In the genomic region with DNA sequence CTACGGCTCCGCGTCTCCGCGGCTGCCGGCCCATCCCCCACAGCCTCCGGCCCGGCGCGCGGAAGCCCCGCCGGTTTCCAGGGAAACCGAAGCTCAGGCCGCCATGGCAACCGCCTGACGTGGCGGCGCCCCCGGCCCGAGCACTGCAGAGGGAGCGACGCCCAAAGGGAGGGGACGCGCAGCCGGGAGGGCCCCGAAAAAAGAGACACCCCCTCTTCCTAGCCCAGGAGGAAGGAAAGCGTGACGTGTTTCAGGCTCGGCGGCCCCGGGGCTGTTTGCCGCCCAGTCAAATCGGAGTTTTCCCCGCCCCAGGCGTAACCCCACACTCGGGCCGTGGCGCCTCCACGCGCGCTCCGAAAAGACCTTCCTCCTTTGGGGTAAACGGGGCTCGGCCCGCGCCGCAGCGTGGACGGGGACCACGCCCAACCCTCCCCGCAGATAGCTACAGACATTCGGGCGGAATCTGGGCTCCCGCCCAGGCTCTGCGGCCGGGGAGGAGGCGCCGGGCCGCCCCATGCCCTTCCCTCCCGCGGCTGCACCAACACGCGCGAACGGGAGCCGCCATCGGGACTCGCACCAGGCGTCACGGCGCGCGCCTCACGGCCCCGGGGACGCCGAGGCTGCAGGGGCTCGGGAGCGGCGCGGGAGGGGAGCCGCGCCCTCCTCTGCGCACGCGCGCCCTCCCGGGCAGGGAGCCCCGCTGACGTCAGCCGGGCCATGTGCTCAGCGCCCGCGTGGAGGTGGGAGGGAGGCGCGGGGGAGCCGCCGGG, we compare ENCODE assay signal across 1 cellular context.
TF ChIP-seq lines count a peak whose summit lies in the region.

No MANE protein-coding gene starts in this region.

TF ChIP-seq in HEK293, 187 proteins besides CTCF, POLR2A, EP300 and RAD21 (continued from another document):
- TF ChIP-seq, protein P1, sequence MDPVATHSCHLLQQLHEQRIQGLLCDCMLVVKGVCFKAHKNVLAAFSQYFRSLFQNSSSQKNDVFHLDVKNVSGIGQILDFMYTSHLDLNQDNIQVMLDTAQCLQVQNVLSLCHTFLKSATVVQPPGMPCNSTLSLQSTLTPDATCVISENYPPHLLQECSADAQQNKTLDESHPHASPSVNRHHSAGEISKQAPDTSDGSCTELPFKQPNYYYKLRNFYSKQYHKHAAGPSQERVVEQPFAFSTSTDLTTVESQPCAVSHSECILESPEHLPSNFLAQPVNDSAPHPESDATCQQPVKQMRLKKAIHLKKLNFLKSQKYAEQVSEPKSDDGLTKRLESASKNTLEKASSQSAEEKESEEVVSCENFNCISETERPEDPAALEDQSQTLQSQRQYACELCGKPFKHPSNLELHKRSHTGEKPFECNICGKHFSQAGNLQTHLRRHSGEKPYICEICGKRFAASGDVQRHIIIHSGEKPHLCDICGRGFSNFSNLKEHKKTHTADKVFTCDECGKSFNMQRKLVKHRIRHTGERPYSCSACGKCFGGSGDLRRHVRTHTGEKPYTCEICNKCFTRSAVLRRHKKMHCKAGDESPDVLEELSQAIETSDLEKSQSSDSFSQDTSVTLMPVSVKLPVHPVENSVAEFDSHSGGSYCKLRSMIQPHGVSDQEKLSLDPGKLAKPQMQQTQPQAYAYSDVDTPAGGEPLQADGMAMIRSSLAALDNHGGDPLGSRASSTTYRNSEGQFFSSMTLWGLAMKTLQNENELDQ (tag by site-specific recombination; IDR thresholded peaks at IDR 0.05; ENCODE audit: low read depth) = no peak
- TF ChIP-seq, protein P2, sequence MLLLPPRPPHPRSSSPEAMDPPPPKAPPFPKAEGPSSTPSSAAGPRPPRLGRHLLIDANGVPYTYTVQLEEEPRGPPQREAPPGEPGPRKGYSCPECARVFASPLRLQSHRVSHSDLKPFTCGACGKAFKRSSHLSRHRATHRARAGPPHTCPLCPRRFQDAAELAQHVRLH (tag by site-specific recombination; IDR thresholded peaks at IDR 0.05) = peak; percentile 49; the same call in 1 of the 2 replicates
- TF ChIP-seq ZNF169 (tag by site-specific recombination; IDR thresholded peaks at IDR 0.05) (no peak), ZNF266 (tag by site-specific recombination; IDR thresholded peaks at IDR 0.05; ENCODE audit: low read depth) (no peak), KLF7 (tag by site-specific recombination; IDR thresholded peaks at IDR 0.05; ENCODE audit: borderline replicate concordance) (peak; percentile 95), ZFHX2 (tag by site-specific recombination; conservative IDR thresholded peaks at IDR 0.05) (no peak; the same call in 1 of the 2 replicates), ZNF837 (tag by site-specific recombination; IDR thresholded peaks at IDR 0.05) (0 out of 2 replicates have a peak, but pooled peaks have one; percentile 55), ZNF624 (tag by site-specific recombination; IDR thresholded peaks at IDR 0.05) (no peak), HOXC10 (CRISPR knock-in tag; IDR thresholded peaks at IDR 0.05) (no peak), ZNF514 (tag by site-specific recombination; IDR thresholded peaks at IDR 0.05) (no peak), MYNN (tag by site-specific recombination; IDR thresholded peaks at IDR 0.05; ENCODE audit: borderline replicate concordance) (peak; percentile 98), ZNF629 (tag by site-specific recombination; IDR thresholded peaks at IDR 0.05) (peak; percentile 89), ZSCAN30 (tag by site-specific recombination; IDR thresholded peaks at IDR 0.05) (peak; percentile 16; the same call in 1 of the 2 replicates), ZNF324 (tag by site-specific recombination; IDR thresholded peaks at IDR 0.05) (peak; percentile 71; the same call in 1 of the 2 replicates), ZFP37 (tag by site-specific recombination; IDR thresholded peaks at IDR 0.05) (0 out of 2 replicates have a peak, but pooled peaks have one; percentile 39), ZNF146 (tag by site-specific recombination; IDR thresholded peaks at IDR 0.05) (peak; percentile 28; the same call in 1 of the 2 replicates), ZNF239 (tag by site-specific recombination; IDR thresholded peaks at IDR 0.05) (no peak)
- TF ChIP-seq, protein P3, sequence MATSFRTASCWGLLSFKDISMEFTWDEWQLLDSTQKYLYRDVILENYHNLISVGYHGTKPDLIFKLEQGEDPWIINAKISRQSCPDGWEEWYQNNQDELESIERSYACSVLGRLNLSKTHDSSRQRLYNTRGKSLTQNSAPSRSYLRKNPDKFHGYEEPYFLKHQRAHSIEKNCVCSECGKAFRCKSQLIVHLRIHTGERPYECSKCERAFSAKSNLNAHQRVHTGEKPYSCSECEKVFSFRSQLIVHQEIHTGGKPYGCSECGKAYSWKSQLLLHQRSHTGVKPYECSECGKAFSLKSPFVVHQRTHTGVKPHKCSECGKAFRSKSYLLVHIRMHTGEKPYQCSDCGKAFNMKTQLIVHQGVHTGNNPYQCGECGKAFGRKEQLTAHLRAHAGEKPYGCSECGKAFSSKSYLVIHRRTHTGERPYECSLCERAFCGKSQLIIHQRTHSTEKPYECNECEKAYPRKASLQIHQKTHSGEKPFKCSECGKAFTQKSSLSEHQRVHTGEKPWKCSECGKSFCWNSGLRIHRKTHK (tag by site-specific recombination; IDR thresholded peaks at IDR 0.05) = no peak
- TF ChIP-seq, protein P4, sequence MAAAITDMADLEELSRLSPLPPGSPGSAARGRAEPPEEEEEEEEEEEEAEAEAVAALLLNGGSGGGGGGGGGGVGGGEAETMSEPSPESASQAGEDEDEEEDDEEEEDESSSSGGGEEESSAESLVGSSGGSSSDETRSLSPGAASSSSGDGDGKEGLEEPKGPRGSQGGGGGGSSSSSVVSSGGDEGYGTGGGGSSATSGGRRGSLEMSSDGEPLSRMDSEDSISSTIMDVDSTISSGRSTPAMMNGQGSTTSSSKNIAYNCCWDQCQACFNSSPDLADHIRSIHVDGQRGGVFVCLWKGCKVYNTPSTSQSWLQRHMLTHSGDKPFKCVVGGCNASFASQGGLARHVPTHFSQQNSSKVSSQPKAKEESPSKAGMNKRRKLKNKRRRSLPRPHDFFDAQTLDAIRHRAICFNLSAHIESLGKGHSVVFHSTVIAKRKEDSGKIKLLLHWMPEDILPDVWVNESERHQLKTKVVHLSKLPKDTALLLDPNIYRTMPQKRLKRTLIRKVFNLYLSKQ (tag by site-specific recombination; IDR thresholded peaks at IDR 0.05; ENCODE audit: borderline replicate concordance) = no peak
- TF ChIP-seq, protein P5, sequence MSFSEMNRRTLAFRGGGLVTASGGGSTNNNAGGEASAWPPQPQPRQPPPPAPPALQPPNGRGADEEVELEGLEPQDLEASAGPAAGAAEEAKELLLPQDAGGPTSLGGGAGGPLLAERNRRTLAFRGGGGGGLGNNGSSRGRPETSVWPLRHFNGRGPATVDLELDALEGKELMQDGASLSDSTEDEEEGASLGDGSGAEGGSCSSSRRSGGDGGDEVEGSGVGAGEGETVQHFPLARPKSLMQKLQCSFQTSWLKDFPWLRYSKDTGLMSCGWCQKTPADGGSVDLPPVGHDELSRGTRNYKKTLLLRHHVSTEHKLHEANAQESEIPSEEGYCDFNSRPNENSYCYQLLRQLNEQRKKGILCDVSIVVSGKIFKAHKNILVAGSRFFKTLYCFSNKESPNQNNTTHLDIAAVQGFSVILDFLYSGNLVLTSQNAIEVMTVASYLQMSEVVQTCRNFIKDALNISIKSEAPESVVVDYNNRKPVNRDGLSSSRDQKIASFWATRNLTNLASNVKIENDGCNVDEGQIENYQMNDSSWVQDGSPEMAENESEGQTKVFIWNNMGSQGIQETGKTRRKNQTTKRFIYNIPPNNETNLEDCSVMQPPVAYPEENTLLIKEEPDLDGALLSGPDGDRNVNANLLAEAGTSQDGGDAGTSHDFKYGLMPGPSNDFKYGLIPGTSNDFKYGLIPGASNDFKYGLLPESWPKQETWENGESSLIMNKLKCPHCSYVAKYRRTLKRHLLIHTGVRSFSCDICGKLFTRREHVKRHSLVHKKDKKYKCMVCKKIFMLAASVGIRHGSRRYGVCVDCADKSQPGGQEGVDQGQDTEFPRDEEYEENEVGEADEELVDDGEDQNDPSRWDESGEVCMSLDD (tag by site-specific recombination; IDR thresholded peaks at IDR 0.05) = peak; percentile 99
- TF ChIP-seq, protein P6, sequence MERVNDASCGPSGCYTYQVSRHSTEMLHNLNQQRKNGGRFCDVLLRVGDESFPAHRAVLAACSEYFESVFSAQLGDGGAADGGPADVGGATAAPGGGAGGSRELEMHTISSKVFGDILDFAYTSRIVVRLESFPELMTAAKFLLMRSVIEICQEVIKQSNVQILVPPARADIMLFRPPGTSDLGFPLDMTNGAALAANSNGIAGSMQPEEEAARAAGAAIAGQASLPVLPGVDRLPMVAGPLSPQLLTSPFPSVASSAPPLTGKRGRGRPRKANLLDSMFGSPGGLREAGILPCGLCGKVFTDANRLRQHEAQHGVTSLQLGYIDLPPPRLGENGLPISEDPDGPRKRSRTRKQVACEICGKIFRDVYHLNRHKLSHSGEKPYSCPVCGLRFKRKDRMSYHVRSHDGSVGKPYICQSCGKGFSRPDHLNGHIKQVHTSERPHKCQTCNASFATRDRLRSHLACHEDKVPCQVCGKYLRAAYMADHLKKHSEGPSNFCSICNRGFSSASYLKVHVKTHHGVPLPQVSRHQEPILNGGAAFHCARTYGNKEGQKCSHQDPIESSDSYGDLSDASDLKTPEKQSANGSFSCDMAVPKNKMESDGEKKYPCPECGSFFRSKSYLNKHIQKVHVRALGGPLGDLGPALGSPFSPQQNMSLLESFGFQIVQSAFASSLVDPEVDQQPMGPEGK (tag by site-specific recombination; IDR thresholded peaks at IDR 0.05) = peak; percentile 99
- TF ChIP-seq, protein P7, sequence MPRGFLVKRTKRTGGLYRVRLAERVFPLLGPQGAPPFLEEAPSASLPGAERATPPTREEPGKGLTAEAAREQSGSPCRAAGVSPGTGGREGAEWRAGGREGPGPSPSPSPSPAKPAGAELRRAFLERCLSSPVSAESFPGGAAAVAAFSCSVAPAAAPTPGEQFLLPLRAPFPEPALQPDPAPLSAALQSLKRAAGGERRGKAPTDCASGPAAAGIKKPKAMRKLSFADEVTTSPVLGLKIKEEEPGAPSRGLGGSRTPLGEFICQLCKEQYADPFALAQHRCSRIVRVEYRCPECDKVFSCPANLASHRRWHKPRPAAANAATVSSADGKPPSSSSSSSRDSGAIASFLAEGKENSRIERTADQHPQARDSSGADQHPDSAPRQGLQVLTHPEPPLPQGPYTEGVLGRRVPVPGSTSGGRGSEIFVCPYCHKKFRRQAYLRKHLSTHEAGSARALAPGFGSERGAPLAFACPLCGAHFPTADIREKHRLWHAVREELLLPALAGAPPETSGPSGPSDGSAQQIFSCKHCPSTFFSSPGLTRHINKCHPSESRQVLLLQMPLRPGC (tag by site-specific recombination; IDR thresholded peaks at IDR 0.05) = peak; percentile 72; the same call in 1 of the 2 replicates
- TF ChIP-seq, protein P8, sequence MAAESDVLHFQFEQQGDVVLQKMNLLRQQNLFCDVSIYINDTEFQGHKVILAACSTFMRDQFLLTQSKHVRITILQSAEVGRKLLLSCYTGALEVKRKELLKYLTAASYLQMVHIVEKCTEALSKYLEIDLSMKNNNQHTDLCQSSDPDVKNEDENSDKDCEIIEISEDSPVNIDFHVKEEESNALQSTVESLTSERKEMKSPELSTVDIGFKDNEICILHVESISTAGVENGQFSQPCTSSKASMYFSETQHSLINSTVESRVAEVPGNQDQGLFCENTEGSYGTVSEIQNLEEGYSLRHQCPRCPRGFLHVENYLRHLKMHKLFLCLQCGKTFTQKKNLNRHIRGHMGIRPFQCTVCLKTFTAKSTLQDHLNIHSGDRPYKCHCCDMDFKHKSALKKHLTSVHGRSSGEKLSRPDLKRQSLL (tag by site-specific recombination; IDR thresholded peaks at IDR 0.05) = no peak
TF ChIP-seq in HEK293: peak in this region for 66.
